16 cellular contexts compared by ENCODE assay signal in genomic region chr7:70498232-70498631, GRCh38.
"Had no signal": no experiment of that assay in that cellular context is flagged by ENCODE, and none has a peak within 500 bp of the region (broad histone marks: within the 10 kb centered on the region; RNA-seq: fewer than 3 reads in every experiment).

No MANE protein-coding gene starts in this region.

- ATAC-seq: activated CD4-positive, alpha-beta T cell treated with anti-CD3 and anti-CD28 coated beads for 36 hours; activated CD8-positive, alpha-beta T cell treated with anti-CD3 and anti-CD28 coated beads for 36 hours; activated T-cell treated with anti-CD3 and anti-CD28 coated beads, Interleukin-2, amount 50 U/mL, for 72 hours; gastrocnemius medialis; heart right ventricle; left lung; natural killer cell treated with Interleukin-12 subunit alpha and Interleukin-12 subunit beta and Interleukin-15 and Interleukin-18, amount 100 ng/mL, for 72 hours; psoas muscle; right lobe of liver; stimulated activated memory B cell treated with anti-CD40 and anti-IgM and Interleukin-4, amounts not matched to agents 10 μg/mL and 1 μg/mL and 100 μg/mL, for 72 hours had no signal

- H3K4me3 ChIP-seq: gastrocnemius medialis, heart right ventricle, left lung, psoas muscle, right lobe of liver, tibial nerve had no signal

- H3K36me3 ChIP-seq: gastrocnemius medialis, heart right ventricle, left lung, right lobe of liver, tibial nerve had no signal

- H3K4me1 ChIP-seq: heart right ventricle, left lung had no signal

- DNase-seq: activated CD4-positive, alpha-beta T cell treated with anti-CD3 and anti-CD28 coated beads for 36 hours; activated CD8-positive, alpha-beta memory T cell treated with anti-CD3 and anti-CD28 coated beads, Interleukin-2, amount 50 U/mL, for 4 hours; activated CD8-positive, alpha-beta T cell treated with anti-CD3 and anti-CD28 coated beads for 36 hours; activated naive CD4-positive, alpha-beta T cell; activated T-cell treated with anti-CD3 and anti-CD28 coated beads, Interleukin-2, amount 50 U/mL, for 72 hours; aorta; gastrocnemius medialis; heart right ventricle; left lung; psoas muscle; right lobe of liver; stimulated activated CD4-positive, alpha-beta T cell treated with anti-CD3 and anti-CD28 coated beads, Interleukin-1b, Interleukin-23, amount 100 ng/mL, for 48 hours; T1000 had no signal

- H3K9me3 ChIP-seq: gastrocnemius medialis, left lung, psoas muscle, right lobe of liver, tibial nerve had no signal

- H3K27me3 ChIP-seq: gastrocnemius medialis, heart right ventricle, left lung, right lobe of liver, tibial nerve had no signal
